18 cellular contexts compared by ENCODE assay signal in the genomic region with DNA sequence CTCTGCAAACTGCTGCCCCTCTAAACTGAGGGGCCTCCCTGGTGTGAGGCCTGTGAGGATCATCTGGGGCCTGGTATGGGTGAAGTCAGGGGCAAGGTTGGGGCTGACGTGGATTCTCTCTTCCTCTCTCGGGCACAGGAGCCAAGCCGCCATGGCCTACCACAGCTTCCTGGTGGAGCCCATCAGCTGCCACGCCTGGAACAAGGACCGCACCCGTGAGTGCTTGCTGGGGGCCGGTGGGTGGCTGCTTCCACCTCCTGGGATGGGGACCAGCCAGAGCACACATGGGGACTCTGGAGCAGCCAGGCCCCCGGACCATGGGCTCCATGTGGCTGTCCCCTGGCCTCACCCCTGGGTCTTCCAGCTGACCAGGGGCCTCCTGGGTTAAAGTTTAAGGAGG. TPM values are rescaled to one million over a fixed set of nuclear protein-coding genes. Genes with fewer than 3 reads are reported as not detected.
DNase-seq lines count a peak whose midpoint lies in the region; ATAC-seq, FAIRE-seq and TF ChIP-seq lines count a peak whose summit lies in the region.
"Had no signal": no experiment of that assay in that cellular context is flagged by ENCODE, and none has a peak within 500 bp of the region (broad histone marks: within the 10 kb centered on the region; RNA-seq: fewer than 3 reads in every experiment).

No MANE protein-coding gene starts in this region.

- no peak for DNase-seq in stimulated activated naive CD8-positive, alpha-beta T cell treated with anti-CD3 and anti-CD28 coated beads, Interleukin-15, Interleukin-2, amounts not matched to agents 100 U/mL and 50 U/mL, for 24 hours
- DNase-seq in T-cell (peak in 1 of 34 experiments; percentile 23), immature natural killer cell (no peak), GM12892 (ENCODE audit: insufficient read length) (no peak)
- DNase-seq in stimulated activated naive CD4-positive, alpha-beta T cell treated with Interleukin-2 at 50 U/mL for 16 hours (lab: John Stamatoyannopoulos, UW) = no peak
- DNase-seq: activated gamma-delta T cell; Calu3; effector CD8-positive, alpha-beta T cell; left ventricle myocardium inferior; NCI-H2107; NCI-H510A; T-helper 1 cell; thyroid gland had no signal

- H3K27ac Mint-ChIP-seq in stimulated activated naive CD8-positive, alpha-beta T cell treated with anti-CD3 and anti-CD28 coated beads, Interleukin-15, Interleukin-2, amounts not matched to agents 100 ng/mL and 50 ng/mL, for 24 hours = peak overlapping the region; percentile 58
- H3K27ac Mint-ChIP-seq in T-cell (peak overlapping the region; percentile 28 to 36), immature natural killer cell (peak overlapping the region in 5 of 6 donors; percentile 30 to 69 (median 59))

- peaks cover 42% of the 10 kb centered on the region for H3K4me1 Mint-ChIP-seq in stimulated activated naive CD8-positive, alpha-beta T cell treated with anti-CD3 and anti-CD28 coated beads, Interleukin-15, Interleukin-2, amounts not matched to agents 100 ng/mL and 50 ng/mL, for 24 hours (ENCODE audit: low read depth)
- H3K4me1 Mint-ChIP-seq in T-cell = peaks cover 26 to 37% (median 29%) of the 10 kb centered on the region in 3 donors
- H3K4me1 Mint-ChIP-seq in immature natural killer cell = peaks cover 27 to 41% of the 10 kb centered on the region in 2 donors

- no peaks in the 10 kb centered on the region for H3K9me3 Mint-ChIP-seq in stimulated activated naive CD8-positive, alpha-beta T cell treated with anti-CD3 and anti-CD28 coated beads, Interleukin-15, Interleukin-2, amounts not matched to agents 100 ng/mL and 50 ng/mL, for 24 hours
- no peaks in the 10 kb centered on the region for H3K9me3 Mint-ChIP-seq in T-cell
- no peaks in the 10 kb centered on the region for H3K9me3 Mint-ChIP-seq in immature natural killer cell

- no peak for ATAC-seq in stimulated activated naive CD8-positive, alpha-beta T cell treated with anti-CD3 and anti-CD28 coated beads, Interleukin-15, Interleukin-2, amounts not matched to agents 100 U/mL and 50 U/mL, for 24 hours
- ATAC-seq in T-cell (replicated peaks in 1 of 4) (no peak), HG02623 (IDR thresholded peaks at IDR 0.05; ENCODE audit: unreplicated experiment) (no peak)
- ATAC-seq: right cardiac atrium, Right ventricle myocardium inferior had no signal

- FAIRE-seq in GM12892 (lab: Jason Lieb, UNC) = no peak
- FAIRE-seq: GM18507 had no signal

- CTCF ChIA-PET in T-cell (lab: Charles Lee) = interaction anchor here in 1 of 2 donors (0.8 kb wide), 1 partner anchor 33 kb away, joined by 5 read pairs; no protein-coding TSS in a partner anchor

- H3K4me3 Mint-ChIP-seq in stimulated activated naive CD8-positive, alpha-beta T cell treated with anti-CD3 and anti-CD28 coated beads, Interleukin-15, Interleukin-2, amounts not matched to agents 100 ng/mL and 50 ng/mL, for 24 hours = no peak overlapping the region
- H3K4me3 Mint-ChIP-seq in T-cell = no peak overlapping the region
- H3K4me3 Mint-ChIP-seq in immature natural killer cell = no peak overlapping the region

- H3K27me3 Mint-ChIP-seq in stimulated activated naive CD8-positive, alpha-beta T cell treated with anti-CD3 and anti-CD28 coated beads, Interleukin-15, Interleukin-2, amounts not matched to agents 100 ng/mL and 50 ng/mL, for 24 hours = no peaks in the 10 kb centered on the region
- no peaks in the 10 kb centered on the region for H3K27me3 Mint-ChIP-seq in T-cell
- peaks cover 0 to 5% (median 0%) of the 10 kb centered on the region in 3 donors for H3K27me3 Mint-ChIP-seq in immature natural killer cell (ENCODE audit: low read depth in 3 of 3)

- no peak for TF ChIP-seq POLR2A in GM12892 (IDR thresholded peaks at IDR 0.05; ENCODE audit: low read depth, low read length)

- peaks cover 32% of the 10 kb centered on the region for H3K36me3 Mint-ChIP-seq in stimulated activated naive CD8-positive, alpha-beta T cell treated with anti-CD3 and anti-CD28 coated beads, Interleukin-15, Interleukin-2, amounts not matched to agents 100 ng/mL and 50 ng/mL, for 24 hours (ENCODE audit: low read depth)
- H3K36me3 Mint-ChIP-seq in T-cell (peaks cover 14% of the 10 kb centered on the region), immature natural killer cell (peaks cover 0 to 16% (median 4%) of the 10 kb centered on the region in 3 donors)

- POLR2A ChIA-PET in T-cell (lab: Charles Lee) = no interaction called here

RNA-seq across cellular contexts. Expression of a gene that starts 11.0 kb away (rescaled TPM):
- total RNA-seq in T-cell = 100 to 1,000 TPM; 131 to 232 (median 203) TPM
- polyA plus RNA-seq in immature natural killer cell = 100 to 1,000 TPM; 582 to 834 (median 626) TPM
- polyA plus RNA-seq in GM12892 (2012; ENCODE audit: missing spikeins) = 230 TPM

RNA-seq across cellular contexts. Expression of a gene that starts 22.8 kb away (rescaled TPM):
- total RNA-seq in T-cell = 10 to 100 TPM; 48.1 to 75.7 (median 67.4) TPM
- polyA plus RNA-seq in immature natural killer cell = 10 to 100 TPM; 20.7 to 43.3 (median 30.0) TPM
- polyA plus RNA-seq in GM12892 (2012; ENCODE audit: missing spikeins) = 108 TPM

RNA-seq across cellular contexts. Expression of a gene that starts 23.2 kb away (rescaled TPM):
- total RNA-seq in T-cell = 100 to 1,000 TPM in 1 of 5 donors, 10 to 100 TPM in 4; 63.2 to 127 (median 82.3) TPM
- 100 to 1,000 TPM; 265 to 362 (median 279) TPM for polyA plus RNA-seq in immature natural killer cell
- polyA plus RNA-seq in GM12892 (2012; ENCODE audit: missing spikeins) = 130 TPM

RNA-seq across cellular contexts. Expression of a gene that starts 53.0 kb away (rescaled TPM):
- 10 to 100 TPM in 3 of 5 donors, 1 to 10 TPM in 2; 5.4 to 11.6 (median 10.5) TPM for total RNA-seq in T-cell
- 1 to 10 TPM in 2 of 3 donors, under 1 TPM in 1; 0.83 to 3.7 (median 1.4) TPM for polyA plus RNA-seq in immature natural killer cell
- 3.1 TPM for polyA plus RNA-seq in GM12892 (2012; ENCODE audit: missing spikeins)

RNA-seq across cellular contexts. Expression of a gene that starts 53.2 kb away (rescaled TPM):
- 10 to 100 TPM; 44.4 to 58.1 (median 52.3) TPM for total RNA-seq in T-cell
- polyA plus RNA-seq in immature natural killer cell = 10 to 100 TPM; 18.4 to 26.6 (median 22.2) TPM
- polyA plus RNA-seq in GM12892 (2012; ENCODE audit: missing spikeins) = 34.0 TPM
